In the genomic region with DNA sequence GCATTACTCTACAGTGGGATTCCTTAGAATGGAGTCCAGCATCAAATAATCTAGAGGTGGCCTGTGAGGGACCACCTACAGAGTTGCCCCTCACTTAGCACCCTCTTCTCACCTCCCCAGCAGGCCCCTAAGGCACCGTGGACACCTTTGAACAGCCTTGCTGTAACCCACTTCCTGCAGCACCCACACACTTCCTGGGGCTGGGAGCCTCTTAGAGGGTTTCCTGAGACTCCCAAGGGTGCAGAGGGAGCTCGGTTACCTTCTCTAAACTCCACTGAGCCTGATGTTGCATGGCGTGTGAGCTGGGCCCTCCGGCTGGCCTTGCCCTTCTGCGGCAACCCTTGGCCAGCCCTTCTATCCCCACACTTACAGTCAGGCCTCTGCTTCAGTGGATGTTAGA, we compare ENCODE assay signal across 11 cellular contexts.
DNase-seq lines count a peak whose midpoint lies in the region; ATAC-seq and TF ChIP-seq lines count a peak whose summit lies in the region.
"Had no signal": no experiment of that assay in that cellular context is flagged by ENCODE, and none has a peak within 500 bp of the region (broad histone marks: within the 10 kb centered on the region; RNA-seq: fewer than 3 reads in every experiment).

No MANE protein-coding gene starts in this region.

- H3K4me3 ChIP-seq in Loucy (ENCODE audit: low read length, poor library complexity, severe bottlenecking): peak overlapping the region; percentile 26
- H3K4me3 ChIP-seq: testis had no signal

- H3K27ac Mint-ChIP-seq in memory B cell: no peak overlapping the region

- no peaks in the 10 kb centered on the region for H3K27me3 Mint-ChIP-seq in memory B cell

- peaks cover 28% of the 10 kb centered on the region for H3K4me1 ChIP-seq in Loucy (ENCODE audit: insufficient read depth, low read length, poor library complexity, severe bottlenecking)
- H3K4me1 ChIP-seq: testis had no signal

- H3K4me1 Mint-ChIP-seq in memory B cell: peaks cover 36% of the 10 kb centered on the region

- no peaks in the 10 kb centered on the region for H4K20me1 ChIP-seq in Loucy (ENCODE audit: insufficient read depth, low read length, poor library complexity, severe bottlenecking)

- H3K79me2 ChIP-seq in Loucy (ENCODE audit: insufficient read depth, low read length): no peaks in the 10 kb centered on the region

- no peaks in the 10 kb centered on the region for H3K9me3 Mint-ChIP-seq in memory B cell

- ATAC-seq in memory B cell (ENCODE audit: low read depth): peak; percentile 50
- no peak for ATAC-seq in HG03457 (IDR thresholded peaks at IDR 0.05; ENCODE audit: unreplicated experiment)

- H3K9me3 ChIP-seq in Loucy (ENCODE audit: insufficient read depth, low read depth, low read length): no peaks in the 10 kb centered on the region
- H3K9me3 ChIP-seq: testis had no signal

- H3K9ac ChIP-seq in Loucy (ENCODE audit: low read depth, low read length, poor library complexity, severe bottlenecking): peak overlapping the region; percentile 29

- DNase-seq in activated CD8-positive, alpha-beta memory T cell treated with anti-CD3 and anti-CD28 coated beads, Interleukin-2, amount 50 U/mL, for 24 hours (ENCODE audit: extremely low read depth): peak; percentile 40
- DNase-seq in memory B cell (ENCODE audit: low spot score in 2 of 2) (no peak), caudate nucleus (lab: John Stamatoyannopoulos, UW) (no peak), NCI-H2081 (lab: John Stamatoyannopoulos, UW) (no peak)
- DNase-seq in stimulated activated naive CD4-positive, alpha-beta T cell treated with Interleukin-2 at 50 U/mL for 16 hours (lab: John Stamatoyannopoulos, UW): peak; percentile 44
- DNase-seq: kidney, NCI-H1417 treated with DMSO at 0.1 percent for 48 hours, testis had no signal

- H3K27me3 ChIP-seq in Loucy (ENCODE audit: insufficient read depth, low read length, poor library complexity, severe bottlenecking): no peaks in the 10 kb centered on the region
- H3K27me3 ChIP-seq: testis had no signal

- peak overlapping the region; percentile 44 for H2AFZ ChIP-seq in Loucy (ENCODE audit: low read length)

- no peak for TF ChIP-seq CTCF in Loucy (conservative IDR thresholded peaks at IDR 0.05; ENCODE audit: low read length)

- H3K4me3 Mint-ChIP-seq in memory B cell: peak overlapping the region; percentile 41

- no peaks in the 10 kb centered on the region for H3K9me2 ChIP-seq in Loucy (replicated peaks; ENCODE audit: low read depth, low read length)

- H3K4me2 ChIP-seq in Loucy (ENCODE audit: low read depth, low read length, poor library complexity, severe bottlenecking): peak overlapping the region; percentile 45

- no peak overlapping the region for H3K27ac ChIP-seq in caudate nucleus (ENCODE audit: low read depth, low read length)
- H3K27ac ChIP-seq: epithelial cell of prostate, testis had no signal

- H3F3A ChIP-seq in Loucy (ENCODE audit: low read depth): no peaks in the 10 kb centered on the region

- no peaks in the 10 kb centered on the region for H3K36me3 ChIP-seq in Loucy (ENCODE audit: insufficient read depth, low read length)

- H3K36me3 Mint-ChIP-seq in memory B cell: no peaks in the 10 kb centered on the region

Comparison
In these comparisons a context has a peak if more than half of its experiments do, and no peak if none do; other contexts are left out.
1. DNase-seq: peak in activated CD8-positive, alpha-beta memory T cell treated with anti-CD3 and anti-CD28 coated beads, Interleukin-2, amount 50 U/mL, for 24 hours (single experiment) and stimulated activated naive CD4-positive, alpha-beta T cell treated with Interleukin-2 at 50 U/mL for 16 hours (single experiment); none in memory B cell (0 of 2), caudate nucleus (0 of 61) and NCI-H2081 (0 of 2).